In the genomic region with DNA sequence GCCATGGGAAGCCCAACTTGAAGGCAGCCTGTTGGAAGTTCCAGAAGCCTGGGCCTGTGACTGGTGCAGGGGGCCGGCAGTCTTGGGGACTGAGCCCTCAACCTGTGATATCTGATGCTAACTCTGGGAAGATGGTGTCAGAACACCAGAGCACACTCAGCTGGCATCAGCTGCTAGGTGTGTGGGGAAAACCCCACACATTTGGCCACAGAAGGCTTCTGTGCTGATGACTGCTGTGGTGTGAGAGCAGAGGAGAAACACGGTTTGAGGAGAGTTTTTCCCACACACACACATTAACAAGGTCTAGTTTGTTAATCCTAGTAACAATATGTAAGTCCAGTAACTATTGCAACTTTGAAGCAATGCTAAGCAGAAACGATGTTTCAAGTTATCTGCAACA, we compare ENCODE assay signal across 27 cellular contexts.
"Had no signal": no experiment of that assay in that cellular context is flagged by ENCODE, and none has a peak within 500 bp of the region (broad histone marks: within the 10 kb centered on the region; RNA-seq: fewer than 3 reads in every experiment).

No MANE protein-coding gene starts in this region.

- H3K9me3 ChIP-seq: MG63 had no signal

- H3K4me3 ChIP-seq: cardiac muscle cell, MG63, SK-N-MC had no signal

- H3K27me3 ChIP-seq: brain microvascular endothelial cell, cardiac muscle cell, MG63 had no signal

- DNase-seq: activated CD4-positive, alpha-beta memory T cell treated with anti-CD3 and anti-CD28 coated beads for 36 hours; activated CD4-positive, alpha-beta T cell treated with anti-CD3 and anti-CD28 coated beads, Interleukin-2, amount 10 ng/mL, durations not matched to agents 7 days and 5 days; activated CD4-positive, CD25-positive, alpha-beta regulatory T cell; activated CD8-positive, alpha-beta memory T cell treated with anti-CD3 and anti-CD28 coated beads for 24 hours; activated effector memory CD4-positive, alpha-beta T cell treated with anti-CD3 and anti-CD28 coated beads, Interleukin-2, amount 50 U/mL, for 16 hours; activated naive CD4-positive, alpha-beta T cell treated with Interleukin-2 at 50 U/mL for 16 hours; activated T-cell treated with anti-CD3 and anti-CD28 coated beads, Interleukin-2, amount 50 U/mL, for 4 hours; brain microvascular endothelial cell; MG63; NCI-H1105; NCI-H1436; NCI-H187; NCI-H2081 treated with DMSO at 0.1 percent for 48 hours; NCI-H2171; NCI-H226; NCI-H510A; NCI-H526 treated with DMSO at 0.1 percent for 48 hours; NCI-H82; NK-92 treated with Interleukin-12 subunit alpha and Interleukin-12 subunit beta, amount 100 ng/mL, for 24 hours; OCI-M1; RPMI8226; T-cell had no signal

- ATAC-seq: activated T-cell treated with anti-CD3 and anti-CD28 coated beads, Interleukin-2, amount 50 U/mL, for 4 hours; Panc1; Right ventricle myocardium inferior; T-cell had no signal

- H3K36me3 ChIP-seq: brain microvascular endothelial cell, cardiac muscle cell, MG63 had no signal

- H3K27ac ChIP-seq: brain microvascular endothelial cell, cardiac muscle cell, VCaP had no signal
